In the genomic region with DNA sequence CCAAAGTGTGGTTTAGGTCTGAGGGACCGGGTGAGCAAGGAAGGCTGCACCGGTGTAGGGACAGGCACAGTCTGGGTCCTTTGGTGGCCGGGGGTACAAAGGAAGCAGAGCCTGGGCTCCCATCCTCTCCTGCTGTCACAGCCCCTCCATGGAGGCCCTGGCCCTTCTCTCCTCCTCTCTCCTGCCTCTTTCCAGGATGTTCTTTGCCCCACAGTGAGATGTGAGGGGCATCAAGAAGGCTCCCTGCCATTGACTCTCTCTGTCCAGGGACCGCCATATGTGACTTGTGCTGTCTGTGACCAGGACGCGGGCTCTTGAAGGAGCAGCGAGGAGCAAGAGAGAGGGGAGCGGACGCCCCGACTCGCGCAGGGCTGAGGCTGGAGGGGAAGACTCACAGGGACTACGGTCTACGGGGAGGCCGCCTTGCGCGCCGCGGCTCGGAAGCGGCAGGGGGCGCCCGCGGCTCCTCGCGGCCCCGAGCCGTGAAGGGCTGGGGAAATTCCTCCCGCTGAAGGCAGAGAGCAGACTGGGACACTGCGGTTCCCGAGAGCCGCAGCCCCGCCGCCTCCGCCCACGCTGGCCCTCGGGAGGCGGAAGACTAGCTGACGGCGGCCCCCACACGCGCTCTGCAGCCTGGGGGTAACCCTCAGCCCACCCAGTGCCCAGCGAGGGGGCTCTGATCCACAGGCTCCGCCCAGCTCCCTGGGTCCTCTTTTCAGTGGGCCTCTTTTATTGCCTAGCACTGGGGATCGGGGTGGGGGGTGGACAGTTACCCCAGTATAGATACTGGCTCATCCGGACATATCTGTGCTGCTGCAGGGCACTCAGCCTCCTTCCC, we compare ENCODE assay signal across 8 cellular contexts.
DNase-seq lines count a peak whose midpoint lies in the region; ATAC-seq and TF ChIP-seq lines count a peak whose summit lies in the region.

No MANE protein-coding gene starts in this region.

- TF ChIP-seq CTCF in fibroblast of pulmonary artery (IDR thresholded peaks at IDR 0.05; ENCODE audit: low read length, missing control alignments) (peak; percentile 49), nephron (IDR thresholded peaks at IDR 0.05; ENCODE audit: unreplicated experiment in 3 of 3) (peak; percentile 91 to 95 (median 94))

- peak overlapping the region; percentile 61 to 66 (median 64) for H3K27ac Mint-ChIP-seq in nephron

- peaks cover 36% of the 10 kb centered on the region for H3K4me1 Mint-ChIP-seq in nephron

- ATAC-seq in GM21447 (IDR thresholded peaks at IDR 0.05; ENCODE audit: unreplicated experiment), result peak; percentile 96
- ATAC-seq in stimulated activated naive CD8-positive, alpha-beta T cell treated with anti-CD3 and anti-CD28 coated beads, Interleukin-15, Interleukin-2, amounts not matched to agents 100 U/mL and 50 U/mL, for 24 hours, result peak; percentile 98

- peak overlapping the region; percentile 59 for H3K4me3 ChIP-seq in HUES48 (ENCODE audit: low read depth, low read length)
- H3K4me3 ChIP-seq in fibroblast of pulmonary artery (replicated peaks; ENCODE audit: low read depth, low read length), result peak overlapping the region; percentile 47

- peaks cover 13% of the 10 kb centered on the region for H3K27me3 ChIP-seq in HUES48 (ENCODE audit: control insufficient read depth, insufficient read depth, low read length)

- no peaks in the 10 kb centered on the region for H3K9me3 ChIP-seq in HUES48 (ENCODE audit: control insufficient read depth, insufficient read depth, low read length)

- 0 out of 2 replicates have a peak, but pooled peaks cover 5% of the 10 kb centered on the region for H3K4me1 ChIP-seq in HUES48 (ENCODE audit: control insufficient read depth, insufficient read depth, low read length)

- peaks cover 3% of the 10 kb centered on the region for H3K36me3 Mint-ChIP-seq in nephron (ENCODE audit: low read depth)

- H3K27me3 Mint-ChIP-seq in nephron (ENCODE audit: low read depth), result no peaks in the 10 kb centered on the region

- H3K4me3 Mint-ChIP-seq in nephron, result peak overlapping the region; percentile 75 to 80 (median 77)

- no peak overlapping the region for H3K27ac ChIP-seq in HUES48 (ENCODE audit: low read depth, low read length)

- no peaks in the 10 kb centered on the region for H3K36me3 ChIP-seq in HUES48 (ENCODE audit: control insufficient read depth, insufficient read depth, low read length)

- H3K9me3 Mint-ChIP-seq in nephron, result peaks cover 5% of the 10 kb centered on the region

- H3K9ac ChIP-seq in HUES48 (ENCODE audit: low read depth, low read length), result no peak overlapping the region

- DNase-seq in DMS 273 treated with DMSO at 0.1 percent for 48 hours (lab: John Stamatoyannopoulos, UW), result peak; percentile 7
- peak; percentile 4 for DNase-seq in OCI-M2 (lab: John Stamatoyannopoulos, UW; ENCODE audit: unreplicated experiment)
- DNase-seq in activated T-helper 1 cell treated with Interleukin-2 at 50 U/mL for 16 hours (ENCODE audit: low read depth), result peak; percentile 66
- peak; percentile 77 for DNase-seq in fibroblast of pulmonary artery (ENCODE audit: low read depth)
- DNase-seq in stimulated activated naive CD8-positive, alpha-beta T cell treated with anti-CD3 and anti-CD28 coated beads, Interleukin-15, Interleukin-2, amounts not matched to agents 100 U/mL and 50 U/mL, for 24 hours, result peak; percentile 86

Comparison
In these comparisons a context has a peak if more than half of its experiments do, and no peak if none do; other contexts are left out.
1. DNase-seq: peak in every context shown above with its lines; median percentile 86 in stimulated activated naive CD8-positive, alpha-beta T cell treated with anti-CD3 and anti-CD28 coated beads, Interleukin-15, Interleukin-2, amounts not matched to agents 100 U/mL and 50 U/mL, for 24 hours; 77 in fibroblast of pulmonary artery; 66 in activated T-helper 1 cell treated with Interleukin-2 at 50 U/mL for 16 hours; 7 in DMS 273 treated with DMSO at 0.1 percent for 48 hours; 4 in OCI-M2.